8 cellular contexts compared by ENCODE assay signal in genomic region chr14:103260629-103261124, GRCh38.
DNase-seq lines count a peak whose midpoint lies in the region; ATAC-seq, FAIRE-seq and TF ChIP-seq lines count a peak whose summit lies in the region.

No MANE protein-coding gene starts in this region.

- H3K79me2 ChIP-seq in H1 (ENCODE audit: control insufficient read depth in 1 of 2, insufficient read depth in 2 of 2, low read length in 2 of 2) = no peaks in the 10 kb centered on the region

- H3K4me2 ChIP-seq in H1 (ENCODE audit: insufficient read depth in 1 of 2, low read depth in 2 of 2, low read length in 2 of 2) = no peak overlapping the region

- H4K91ac ChIP-seq in H1 (replicated peaks; ENCODE audit: insufficient read length, low read length) = no peak overlapping the region

- H2BK12ac ChIP-seq in H1 (ENCODE audit: low read depth, low read length) = no peak overlapping the region

- H3K23me2 ChIP-seq in H1 (ENCODE audit: low read depth, low read length) = no peaks in the 10 kb centered on the region

- WGBS in H1 (ENCODE audit: extremely low coverage in 1 of 2, insufficient coverage in 1 of 2, insufficient read length in 1 of 2, insufficient replicate concordance in 2 of 2, low coverage in 1 of 2, low lambda C conversion rate in 2 of 2, missing lambda C conversion rate in 1 of 2), 2 experiments = 86% methylated on average over 9 of the region's 9 CpGs; no CpG with 5 or more reads in 1 of the 2 experiments

- no peaks in the 10 kb centered on the region for H3K36me3 Mint-ChIP-seq in natural killer cell

- no peak overlapping the region for H3K18ac ChIP-seq in H1 (ENCODE audit: extremely low read depth, low read length)

- peaks cover 7 to 10% of the 10 kb centered on the region in 2 donors for H3K4me1 Mint-ChIP-seq in natural killer cell

- no peak for TF ChIP-seq EP300 in H1 (IDR thresholded peaks at IDR 0.05; ENCODE audit: borderline replicate concordance in 1 of 2, low read depth in 2 of 2, low read length in 2 of 2)

- H3K9me3 Mint-ChIP-seq in natural killer cell = no peaks in the 10 kb centered on the region

- H2AFZ ChIP-seq in H1 (ENCODE audit: low read length) = peak overlapping the region; percentile 90

- no peak overlapping the region; a peak in 1 of 8 replicates for H3K4me3 ChIP-seq in H1 (ENCODE audit: extremely low read depth in 1 of 4, insufficient read depth in 2 of 4, low read depth in 3 of 4, low read length in 4 of 4)

- H2BK15ac ChIP-seq in H1 (ENCODE audit: low read length) = no peak overlapping the region

- no peak overlapping the region for H3K9ac ChIP-seq in H1 (replicated peaks in 1 of 4; ENCODE audit: extremely low read depth in 1 of 4, low read depth in 3 of 4, low read length in 3 of 4)

- no peak overlapping the region for H3K27ac ChIP-seq in H1 (ENCODE audit: low read depth, low read length)

- no peaks in the 10 kb centered on the region for H3K27me3 ChIP-seq in H1 (replicated peaks in 1 of 4; ENCODE audit: control insufficient read depth in 3 of 4, extremely low read depth in 1 of 4, insufficient read depth in 3 of 4, low read length in 3 of 4)

- no peak for FAIRE-seq in H1 (lab: Jason Lieb, UNC)

- H2BK120ac ChIP-seq in H1 (replicated peaks; ENCODE audit: low read depth, low read length) = no peak overlapping the region

- CTCF ChIA-PET in H1 (lab: Charles Lee; ENCODE audit: partially characterized antibody) = interaction anchor here (1.1 to 1.9 kb wide), 3 partner anchors 12 to 156 kb away, joined by 3 to 7 read pairs (median 5); no protein-coding TSS in a partner anchor

- H3K9me3 ChIP-seq in H1 (ENCODE audit: insufficient read depth in 2 of 2, low read depth in 1 of 2, low read length in 1 of 2) = no peaks in the 10 kb centered on the region

- no peak overlapping the region for H3K27ac Mint-ChIP-seq in natural killer cell

- ATAC-seq in natural killer cell (no peak), HG02852 (IDR thresholded peaks at IDR 0.05; ENCODE audit: unreplicated experiment) (no peak), HG03025 (IDR thresholded peaks at IDR 0.05; ENCODE audit: low FRiP score, unreplicated experiment) (no peak), GM18873 (IDR thresholded peaks at IDR 0.05; ENCODE audit: low FRiP score, unreplicated experiment) (no peak), GM21576 (IDR thresholded peaks at IDR 0.05; ENCODE audit: unreplicated experiment) (no peak)

- TF ChIP-seq RAD21 in H1 (IDR thresholded peaks at IDR 0.05 in 1 of 2, conservative IDR thresholded peaks at IDR 0.05 in 1 of 2; ENCODE audit: low read depth in 2 of 2, low read length in 2 of 2) = no peak

- no peaks in the 10 kb centered on the region; a peak in 2 of 7 replicates for H3K4me1 ChIP-seq in H1 (replicated peaks in 1 of 4; ENCODE audit: control insufficient read depth in 3 of 4, insufficient read depth in 4 of 4, low read length in 3 of 4)

- no peak for TF ChIP-seq POLR2A in H1 (IDR thresholded peaks at IDR 0.05; ENCODE audit: control extremely low read depth in 1 of 2, low read depth in 2 of 2, low read length in 2 of 2)

- no peak overlapping the region for H3K23ac ChIP-seq in H1 (ENCODE audit: insufficient read length)

- no peaks in the 10 kb centered on the region for H3K79me1 ChIP-seq in H1 (ENCODE audit: low read depth, low read length)

- DNase-seq in ELR (ENCODE audit: low read depth) (peak; percentile 63), NCI-H345 treated with DMSO at 0.1 percent for 48 hours (lab: John Stamatoyannopoulos, UW; ENCODE audit: unreplicated experiment) (peak; percentile 50), H1 (ENCODE audit: low read depth in 1 of 2, low spot score in 2 of 2) (peak in 1 of 2 experiments; percentile 42), natural killer cell (no peak)

- peaks cover 30 to 44% of the 10 kb centered on the region in 2 donors for H3K27me3 Mint-ChIP-seq in natural killer cell (ENCODE audit: low read depth in 2 of 2)

- no peak overlapping the region for H2BK5ac ChIP-seq in H1 (ENCODE audit: low read depth, low read length)

- no peak overlapping the region for H3K14ac ChIP-seq in H1 (ENCODE audit: insufficient read length)

- H2AK5ac ChIP-seq in H1 (ENCODE audit: low read depth, low read length) = no peak overlapping the region

- H4K20me1 ChIP-seq in H1 (replicated peaks in 1 of 2; ENCODE audit: control insufficient read depth in 1 of 2, insufficient read depth in 2 of 2, low read length in 2 of 2) = no peaks in the 10 kb centered on the region

- no peak overlapping the region for H4K8ac ChIP-seq in H1 (ENCODE audit: extremely low read depth, insufficient read depth, low read length)

- no peak overlapping the region for H3K4ac ChIP-seq in H1 (replicated peaks; ENCODE audit: insufficient read length, low read depth, low read length)

- no peaks in the 10 kb centered on the region for H3K36me3 ChIP-seq in H1 (ENCODE audit: control insufficient read depth in 2 of 4, insufficient read depth in 4 of 4, low read length in 3 of 4)

- intact Hi-C loops in natural killer cell (cut with micrococcal nuclease) = no loop called here

- no peak overlapping the region for H2BK20ac ChIP-seq in H1 (ENCODE audit: low read length)

- no peak overlapping the region for H4K5ac ChIP-seq in H1 (ENCODE audit: insufficient read length, low read depth, low read length)

- POLR2A ChIA-PET in H1 (lab: Charles Lee; ENCODE audit: partially characterized antibody) = no interaction called here

- H3K56ac ChIP-seq in H1 (replicated peaks; ENCODE audit: insufficient read length, low read depth, low read length) = no peak overlapping the region

- H3K4me3 Mint-ChIP-seq in natural killer cell = peak overlapping the region; percentile 8

- TF ChIP-seq CTCF in H1 (IDR thresholded peaks at IDR 0.05; ENCODE audit: control extremely low read depth in 1 of 3, insufficient read depth in 1 of 3, low read depth in 1 of 3, low read length in 3 of 3) = no peak
- TF ChIP-seq CTCF in natural killer cell (IDR thresholded peaks at IDR 0.05) = no peak

TF ChIP-seq in H1, 55 proteins besides CTCF, POLR2A, EP300 and RAD21:
- TF ChIP-seq CBX8 (IDR thresholded peaks at IDR 0.05; ENCODE audit: borderline replicate concordance, low read depth, low read length) (no peak), SAP30 (IDR thresholded peaks at IDR 0.05; ENCODE audit: insufficient read depth, insufficient replicate concordance, low read length) (no peak), KDM5A (IDR thresholded peaks at IDR 0.05; ENCODE audit: low read length) (no peak), CHD2 (IDR thresholded peaks at IDR 0.05; ENCODE audit: low read length) (no peak), NANOG (IDR thresholded peaks at IDR 0.05; ENCODE audit: insufficient read depth, low read depth, low read length, poor library complexity, severe bottlenecking) (no peak), SIRT6 (IDR thresholded peaks at IDR 0.05; ENCODE audit: low read length) (no peak), POU5F1 (IDR thresholded peaks at IDR 0.05; ENCODE audit: low read depth, low read length) (no peak)
